ENCODE assay signal across 8 cellular contexts in the genomic region with DNA sequence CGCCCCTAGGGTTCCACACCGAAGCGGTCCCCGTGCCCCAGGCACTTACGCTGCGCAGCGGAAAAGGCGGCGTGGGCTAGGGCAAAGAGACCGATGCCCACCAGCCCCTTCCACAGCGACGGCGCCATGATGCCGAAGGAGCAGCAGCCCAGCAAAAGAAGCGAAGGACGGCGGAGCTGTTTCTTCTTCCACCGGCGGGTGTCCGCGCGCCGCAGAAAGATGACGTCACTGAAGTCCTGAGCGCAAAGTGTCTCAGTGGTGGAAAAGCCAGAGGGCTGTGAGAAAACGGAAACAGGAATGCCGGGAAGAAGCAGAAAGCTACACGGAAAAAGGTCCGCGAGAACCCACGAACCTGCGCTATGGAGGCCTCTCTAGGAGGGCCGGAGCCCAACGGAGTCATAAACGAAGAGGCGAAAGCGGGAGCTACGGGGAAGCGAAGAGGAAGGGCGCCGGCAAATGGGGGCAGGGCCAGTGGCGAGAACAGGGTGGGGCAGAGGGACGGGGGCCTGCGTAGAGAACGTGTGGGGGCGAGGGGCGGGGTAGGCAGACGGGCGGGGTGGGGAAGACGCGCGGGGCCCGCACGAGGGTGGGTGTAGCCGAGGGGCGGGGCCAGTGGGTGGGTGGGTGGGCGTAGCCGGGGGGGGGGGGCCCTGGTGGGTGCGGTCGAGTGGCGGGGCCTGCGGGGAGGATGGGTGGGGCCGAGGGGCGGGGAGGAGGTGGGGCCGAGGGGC. TPM values are rescaled to one million over a fixed set of nuclear protein-coding genes. Genes with fewer than 3 reads are reported as not detected.
DNase-seq lines count a peak whose midpoint lies in the region; FAIRE-seq and TF ChIP-seq lines count a peak whose summit lies in the region.

A gene (minus strand): TSS at position 441 of the 731 bp plus-strand sequence. CDS start 313 bp downstream, at position 128.

- peaks cover 2 to 6% of the 10 kb centered on the region in 2 experiments; a peak in 2 of 3 replicates for H3K36me3 ChIP-seq in HEK293 (ENCODE audit: control insufficient read depth in 2 of 2, insufficient read depth in 1 of 2, low read length in 2 of 2)
- peaks cover 0 to 4% of the 10 kb centered on the region in 2 donors for H3K36me3 ChIP-seq in neuronal stem cell (replicated peaks in 1 of 2; ENCODE audit: control insufficient read depth in 2 of 2, insufficient read depth in 2 of 2, low read length in 2 of 2)
- H3K36me3 ChIP-seq in subcutaneous abdominal adipose tissue (ENCODE audit: control insufficient read depth in 5 of 5, insufficient read depth in 5 of 5, low read length in 5 of 5): no peaks in the 10 kb centered on the region

- no peak within 1 kb of the TSS for H2BK12ac ChIP-seq in neuronal stem cell (ENCODE audit: low read length)

- no peak within 1 kb of the TSS for H2BK15ac ChIP-seq in neuronal stem cell (ENCODE audit: low read length)

- no peak within 1 kb of the TSS for H4K8ac ChIP-seq in neuronal stem cell (ENCODE audit: low read depth, low read length)

- H3K79me1 ChIP-seq in neuronal stem cell (ENCODE audit: low read depth, low read length): no peaks in the 10 kb centered on the region

- peak; percentile 69 for TF ChIP-seq CTCF in HEK293 (tag by site-specific recombination; IDR thresholded peaks at IDR 0.05)

- no peak within 1 kb of the TSS for H2AK5ac ChIP-seq in neuronal stem cell (ENCODE audit: low read depth, low read length)

- no peak for FAIRE-seq in frontal cortex (lab: Jason Lieb, UNC)

- H3K18ac ChIP-seq in neuronal stem cell (ENCODE audit: low read length): peak within 1 kb of the TSS; percentile 64

- WGBS in neuronal stem cell (ENCODE audit: extremely low coverage in 2 of 2, insufficient read length in 2 of 2, insufficient replicate concordance in 1 of 2), 2 donors: no CpG with 5 or more reads among the region's 65 CpGs

- H4K91ac ChIP-seq in neuronal stem cell (ENCODE audit: low read depth, low read length, poor library complexity): no peak within 1 kb of the TSS

- no peaks in the 10 kb centered on the region for H3K9me3 ChIP-seq in HEK293 (ENCODE audit: control insufficient read depth, insufficient read depth, low read depth, low read length)
- no peaks in the 10 kb centered on the region for H3K9me3 ChIP-seq in neuronal stem cell (replicated peaks in 1 of 2; ENCODE audit: control insufficient read depth in 2 of 2, insufficient read depth in 1 of 2, low read depth in 1 of 2, low read length in 2 of 2)
- H3K9me3 ChIP-seq in subcutaneous abdominal adipose tissue (ENCODE audit: control insufficient read depth in 5 of 5, low read length in 5 of 5): no peaks in the 10 kb centered on the region

- H3K4ac ChIP-seq in neuronal stem cell (ENCODE audit: low read length): no peak within 1 kb of the TSS

- H3K4me3 ChIP-seq in HEK293 (ENCODE audit: low read depth, low read length): peak within 1 kb of the TSS; percentile 90
- H3K4me3 ChIP-seq in neuronal stem cell (ENCODE audit: low read length in 2 of 2): peak within 1 kb of the TSS; percentile 67 to 99
- peak within 1 kb of the TSS; percentile 75 to 89 (median 82) for H3K4me3 ChIP-seq in subcutaneous abdominal adipose tissue (ENCODE audit: low read depth in 1 of 5, low read length in 5 of 5)

- DNase-seq in G401 (ENCODE audit: low spot score) (peak; percentile 82), MV-4-11 (lab: John Stamatoyannopoulos, UW) (peak; percentile 72), SK-MEL-5 (ENCODE audit: low read depth, low spot score) (peak; percentile 81), frontal cortex (ENCODE audit: low spot score in 2 of 2) (peak; percentile 76 to 77), neuronal stem cell (ENCODE audit: low spot score) (peak; percentile 73)
- peak; percentile 83 for DNase-seq in activated naive CD4-positive, alpha-beta T cell treated with Interleukin-2 at 50 U/mL for 16 hours

- H3K27me3 ChIP-seq in neuronal stem cell (ENCODE audit: control insufficient read depth in 3 of 3, insufficient read depth in 3 of 3, low read depth in 1 of 3, low read length in 3 of 3): no peaks in the 10 kb centered on the region
- peaks cover 0 to 2% (median 0%) of the 10 kb centered on the region in 5 donors for H3K27me3 ChIP-seq in subcutaneous abdominal adipose tissue (ENCODE audit: control insufficient read depth in 5 of 5, insufficient read depth in 4 of 5, low read length in 5 of 5)

- no peaks in the 10 kb centered on the region for H3K4me1 ChIP-seq in HEK293 (ENCODE audit: control insufficient read depth, insufficient read depth, low read length)
- peaks cover 3% of the 10 kb centered on the region in 2 donors for H3K4me1 ChIP-seq in neuronal stem cell (ENCODE audit: control insufficient read depth in 2 of 2, insufficient read depth in 1 of 2, low read depth in 1 of 2, low read length in 2 of 2)
- H3K4me1 ChIP-seq in subcutaneous abdominal adipose tissue (ENCODE audit: control insufficient read depth in 5 of 5, insufficient read depth in 5 of 5, low read length in 5 of 5): peaks cover 4 to 22% (median 19%) of the 10 kb centered on the region in 5 donors

- no peak within 1 kb of the TSS for H2BK5ac ChIP-seq in neuronal stem cell (ENCODE audit: low read length)

- CTCF ChIA-PET in HEK293 (lab: Yijun Ruan, JAX): interaction anchor here (0.6 to 1.0 kb wide), 3 partner anchors 70 to 295 kb away, joined by 3 to 6 read pairs (median 3); no protein-coding TSS in a partner anchor

- in situ Hi-C loops in G401 (cut with HindIII; ENCODE audit: low sequenced_read_pairs): no loop called here
- in situ Hi-C loops in SK-MEL-5 (cut with HindIII; ENCODE audit: low pct_unique_long_range_greater_than_20kb, low sequenced_read_pairs): no loop called here

- H3K9ac ChIP-seq in neuronal stem cell (ENCODE audit: low read depth, low read length, poor library complexity): peak within 1 kb of the TSS; percentile 77
- H3K9ac ChIP-seq in subcutaneous abdominal adipose tissue (ENCODE audit: low read length in 5 of 5): peak within 1 kb of the TSS; percentile 42 to 88 (median 71)

- POLR2A ChIA-PET in HEK293 (lab: Yijun Ruan, JAX): interaction anchor here (0.6 to 0.9 kb wide), 4 partner anchors 11 to 180 kb away, joined by 3 to 12 read pairs (median 4); a partner anchor contains a TSS

- peak within 1 kb of the TSS; percentile 56 for H3K14ac ChIP-seq in neuronal stem cell (ENCODE audit: low read length)

- peak within 1 kb of the TSS; percentile 58 for H3K4me2 ChIP-seq in neuronal stem cell (ENCODE audit: insufficient read depth, low read length, poor library complexity, severe bottlenecking)

- no peak within 1 kb of the TSS for H3K23ac ChIP-seq in neuronal stem cell (ENCODE audit: low read depth, low read length, poor library complexity)

- H3K27ac ChIP-seq in HEK293 (ENCODE audit: extremely low read depth, low read depth, low read length) (peak within 1 kb of the TSS; percentile 90), neuronal stem cell (replicated peaks; ENCODE audit: low read length) (peak within 1 kb of the TSS; percentile 90), subcutaneous abdominal adipose tissue (ENCODE audit: low read depth, low read length) (peak within 1 kb of the TSS; percentile 82)

- no peak within 1 kb of the TSS for H2BK120ac ChIP-seq in neuronal stem cell (ENCODE audit: low read depth, low read length)

- H2AFZ ChIP-seq in neuronal stem cell (ENCODE audit: low read length): peak within 1 kb of the TSS; percentile 97

TF ChIP-seq in HEK293, 187 proteins besides CTCF, POLR2A, EP300 and RAD21 (continues in another document):
- TF ChIP-seq ZNF560 (tag by site-specific recombination; IDR thresholded peaks at IDR 0.05; ENCODE audit: borderline replicate concordance) (no peak), FEZF1 (tag by site-specific recombination; IDR thresholded peaks at IDR 0.05) (no peak; the same call in 1 of the 2 replicates), ZNF121 (tag by site-specific recombination; IDR thresholded peaks at IDR 0.05) (no peak), ZNF335 (tag by site-specific recombination; conservative IDR thresholded peaks at IDR 0.05) (peak; percentile 90), ZNF394 (tag by site-specific recombination; IDR thresholded peaks at IDR 0.05; ENCODE audit: borderline replicate concordance) (peak; percentile 86), ZFP41 (tag by site-specific recombination; IDR thresholded peaks at IDR 0.05; ENCODE audit: borderline replicate concordance) (no peak), ZNF777 (tag by site-specific recombination; IDR thresholded peaks at IDR 0.05; ENCODE audit: borderline replicate concordance) (no peak), ZNF585B (tag by site-specific recombination; IDR thresholded peaks at IDR 0.05) (no peak), MYNN (tag by site-specific recombination; IDR thresholded peaks at IDR 0.05; ENCODE audit: borderline replicate concordance) (peak; percentile 38; the same call in 1 of the 2 replicates), ZBTB7A (tag by site-specific recombination; IDR thresholded peaks at IDR 0.05; ENCODE audit: low read depth) (no peak), ZNF664 (tag by site-specific recombination; IDR thresholded peaks at IDR 0.05) (no peak), ZNF140 (tag by site-specific recombination; IDR thresholded peaks at IDR 0.05) (no peak), ZNF792 (tag by site-specific recombination; IDR thresholded peaks at IDR 0.05) (no peak), ZNF677 (tag by site-specific recombination; IDR thresholded peaks at IDR 0.05) (no peak), ZNF843 (tag by site-specific recombination; IDR thresholded peaks at IDR 0.05) (peak; percentile 42; the same call in 1 of the 2 replicates)
- TF ChIP-seq, protein P1, sequence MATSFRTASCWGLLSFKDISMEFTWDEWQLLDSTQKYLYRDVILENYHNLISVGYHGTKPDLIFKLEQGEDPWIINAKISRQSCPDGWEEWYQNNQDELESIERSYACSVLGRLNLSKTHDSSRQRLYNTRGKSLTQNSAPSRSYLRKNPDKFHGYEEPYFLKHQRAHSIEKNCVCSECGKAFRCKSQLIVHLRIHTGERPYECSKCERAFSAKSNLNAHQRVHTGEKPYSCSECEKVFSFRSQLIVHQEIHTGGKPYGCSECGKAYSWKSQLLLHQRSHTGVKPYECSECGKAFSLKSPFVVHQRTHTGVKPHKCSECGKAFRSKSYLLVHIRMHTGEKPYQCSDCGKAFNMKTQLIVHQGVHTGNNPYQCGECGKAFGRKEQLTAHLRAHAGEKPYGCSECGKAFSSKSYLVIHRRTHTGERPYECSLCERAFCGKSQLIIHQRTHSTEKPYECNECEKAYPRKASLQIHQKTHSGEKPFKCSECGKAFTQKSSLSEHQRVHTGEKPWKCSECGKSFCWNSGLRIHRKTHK (tag by site-specific recombination; IDR thresholded peaks at IDR 0.05): no peak

RNA-seq across cellular contexts. Expression of the gene that starts here (rescaled TPM):
- 16.6 and 21.1 TPM in 2 replicates for total RNA-seq in G401 (2014; rRNA removed; shearing (Covaris generic))
- 28.2 and 28.3 TPM in 2 replicates for total RNA-seq in SK-MEL-5 (2014; rRNA removed; shearing (Covaris generic))
- polyA plus RNA-seq in SK-MEL-5 (2015; cell fraction: cytosol; rRNA removed): 25.9 and 37.5 TPM in 2 replicates
- polyA plus RNA-seq in SK-MEL-5 (2015; cell fraction: nucleus; rRNA removed): 9.0 and 11.5 TPM in 2 replicates
- total RNA-seq in frontal cortex: 14.3 TPM
- 18.0 TPM for polyA plus RNA-seq in neuronal stem cell (2013, experiment 1 of 2)
- polyA plus RNA-seq in neuronal stem cell (2013, experiment 2 of 2): 17.7 TPM

Comparison
In these comparisons a context has a peak if more than half of its experiments do, and no peak if none do; other contexts are left out.
1. Peak in every context shown above with its lines: DNase-seq, H3K4me3 ChIP-seq and H3K27ac ChIP-seq.